Comparison of ENCODE assay signal across 1 cellular context in genomic region chr1:75338974-75339483, GRCh38.
A peak's percentile ranks its signal among the peaks of the same experiment; 100 is the strongest.
TF ChIP-seq lines count a peak whose summit lies in the region.

No MANE protein-coding gene starts in this region.

TF ChIP-seq in HEK293, 187 proteins besides CTCF, POLR2A, EP300 and RAD21 (continued from another document):
- TF ChIP-seq ZNF148 (tag by site-specific recombination; IDR thresholded peaks at IDR 0.05; ENCODE audit: borderline replicate concordance) (no peak), KLF7 (tag by site-specific recombination; IDR thresholded peaks at IDR 0.05; ENCODE audit: borderline replicate concordance) (no peak), ZNF558 (tag by site-specific recombination; IDR thresholded peaks at IDR 0.05) (no peak), ZNF791 (tag by site-specific recombination; IDR thresholded peaks at IDR 0.05) (no peak), KLF9 (tag by site-specific recombination; IDR thresholded peaks at IDR 0.05; ENCODE audit: low read depth) (no peak), OSR2 (tag by site-specific recombination; IDR thresholded peaks at IDR 0.05) (0 out of 2 replicates have a peak, but pooled peaks have one; percentile 21), ZNF518A (tag by site-specific recombination; conservative IDR thresholded peaks at IDR 0.05; ENCODE audit: low read depth) (no peak), KLF8 (tag by site-specific recombination; IDR thresholded peaks at IDR 0.05) (no peak), KLF1 (tag by site-specific recombination; IDR thresholded peaks at IDR 0.05) (no peak)
